ENCODE assay signal across 11 cellular contexts in genomic region chr21:45818276-45818903, GRCh38.
DNase-seq lines count a peak whose midpoint lies in the region; ATAC-seq and TF ChIP-seq lines count a peak whose summit lies in the region.
"Had no signal": no experiment of that assay in that cellular context is flagged by ENCODE, and none has a peak within 500 bp of the region (broad histone marks: within the 10 kb centered on the region; RNA-seq: fewer than 3 reads in every experiment).

No MANE protein-coding gene starts in this region.

- H3K27ac ChIP-seq in OCI-LY3 (ENCODE audit: low read length) = no peak overlapping the region

- peak; percentile 22 to 62 for ATAC-seq in stimulated activated naive B cell treated with anti-CD40 and anti-IgM and Interleukin-4, amounts not matched to agents 10 μg/mL and 1 μg/mL and 100 μg/mL, for 72 hours (replicated peaks)
- ATAC-seq in HG03342 (IDR thresholded peaks at IDR 0.05; ENCODE audit: unreplicated experiment) = no peak
- ATAC-seq in HG03039 (IDR thresholded peaks at IDR 0.05; ENCODE audit: unreplicated experiment) = no peak

- peak overlapping the region; percentile 56 for H3K4me3 ChIP-seq in OCI-LY3 (ENCODE audit: low read length)

- no peaks in the 10 kb centered on the region for H3K36me3 ChIP-seq in OCI-LY3 (replicated peaks; ENCODE audit: low read depth, low read length)

- DNase-seq in activated naive CD4-positive, alpha-beta T cell treated with Interleukin-2 at 50 U/mL for 16 hours = peak; percentile 7
- no peak for DNase-seq in activated naive CD4-positive, alpha-beta T cell treated with anti-CD3 and anti-CD28 coated beads, Interleukin-2, amount 50 U/mL, for 16 hours
- DNase-seq in stimulated activated naive B cell treated with anti-CD40 and anti-IgM and Interleukin-4, amounts not matched to agents 10 μg/mL and 1 μg/mL and 100 μg/mL, for 72 hours = no peak
- DNase-seq in NCI-H187 (lab: John Stamatoyannopoulos, UW) = no peak
- DNase-seq: DMS 273 treated with DMSO at 0.1 percent for 48 hours, immature natural killer cell, NCI-H2107 had no signal

- peak overlapping the region; percentile 53 for H3K4me2 ChIP-seq in OCI-LY3 (ENCODE audit: low read length)

- H3K27me3 Mint-ChIP-seq in brain = peaks cover 4% of the 10 kb centered on the region
- H3K27me3 Mint-ChIP-seq in stimulated activated naive B cell treated with anti-CD40 and anti-IgM and Interleukin-4, amounts not matched to agents 10 μg/mL and 1 μg/mL and 100 μg/mL, for 72 hours = peaks cover 19 to 24% of the 10 kb centered on the region in 2 donors

- no peaks in the 10 kb centered on the region for H4K20me1 ChIP-seq in OCI-LY3 (ENCODE audit: insufficient read depth, low read length)

- peaks cover 17% of the 10 kb centered on the region; the same call in 1 of the 2 replicates for H3K27me3 ChIP-seq in OCI-LY3 (ENCODE audit: low read depth, low read length)

- H3K4me3 Mint-ChIP-seq in brain = no peak overlapping the region
- H3K4me3 Mint-ChIP-seq in stimulated activated naive B cell treated with anti-CD40 and anti-IgM and Interleukin-4, amounts not matched to agents 10 μg/mL and 1 μg/mL and 100 μg/mL, for 72 hours = no peak overlapping the region
- H3K4me3 Mint-ChIP-seq: immature natural killer cell had no signal

- H3K9me3 ChIP-seq in OCI-LY3 (ENCODE audit: insufficient read depth, low read length) = no peaks in the 10 kb centered on the region

- H3K4me1 ChIP-seq in OCI-LY3 (ENCODE audit: low read length) = peaks cover 38% of the 10 kb centered on the region

- H3K36me3 Mint-ChIP-seq in brain = no peaks in the 10 kb centered on the region
- no peaks in the 10 kb centered on the region for H3K36me3 Mint-ChIP-seq in stimulated activated naive B cell treated with anti-CD40 and anti-IgM and Interleukin-4, amounts not matched to agents 10 μg/mL and 1 μg/mL and 100 μg/mL, for 72 hours
- H3K36me3 Mint-ChIP-seq: immature natural killer cell had no signal

- H3K9me3 Mint-ChIP-seq in brain = peaks cover 0 to 4% (median 0%) of the 10 kb centered on the region in 5 experiments
- no peaks in the 10 kb centered on the region for H3K9me3 Mint-ChIP-seq in stimulated activated naive B cell treated with anti-CD40 and anti-IgM and Interleukin-4, amounts not matched to agents 10 μg/mL and 1 μg/mL and 100 μg/mL, for 72 hours
- H3K9me3 Mint-ChIP-seq: immature natural killer cell had no signal

- H3K79me2 ChIP-seq in OCI-LY3 (ENCODE audit: low read length) = no peaks in the 10 kb centered on the region

- H2AFZ ChIP-seq in OCI-LY3 (ENCODE audit: low read depth, low read length) = no peak overlapping the region

- H3K27ac Mint-ChIP-seq in brain = peak overlapping the region in 3 of 5 experiments; percentile 57 to 89 (median 71)
- peak overlapping the region; percentile 11 for H3K27ac Mint-ChIP-seq in stimulated activated naive B cell treated with anti-CD40 and anti-IgM and Interleukin-4, amounts not matched to agents 10 μg/mL and 1 μg/mL and 100 μg/mL, for 72 hours
- H3K27ac Mint-ChIP-seq: immature natural killer cell had no signal

- peaks cover 50% of the 10 kb centered on the region for H3K4me1 Mint-ChIP-seq in brain
- peaks cover 6 to 8% of the 10 kb centered on the region in 2 donors for H3K4me1 Mint-ChIP-seq in stimulated activated naive B cell treated with anti-CD40 and anti-IgM and Interleukin-4, amounts not matched to agents 10 μg/mL and 1 μg/mL and 100 μg/mL, for 72 hours
- H3K4me1 Mint-ChIP-seq: immature natural killer cell had no signal

- H3K9ac ChIP-seq in OCI-LY3 (ENCODE audit: low read length) = no peak overlapping the region

- TF ChIP-seq CTCF in OCI-LY3 (IDR thresholded peaks at IDR 0.05; ENCODE audit: low read depth, low read length) (no peak), brain (conservative IDR thresholded peaks at IDR 0.05) (no peak)

Comparison
In these comparisons a context has a peak if more than half of its experiments do, and no peak if none do; other contexts are left out.
1. ATAC-seq: peak in stimulated activated naive B cell treated with anti-CD40 and anti-IgM and Interleukin-4, amounts not matched to agents 10 μg/mL and 1 μg/mL and 100 μg/mL, for 72 hours (2 of 2); none in HG03342 (single experiment) and HG03039 (single experiment).